8 cellular contexts compared by ENCODE assay signal in the genomic region with DNA sequence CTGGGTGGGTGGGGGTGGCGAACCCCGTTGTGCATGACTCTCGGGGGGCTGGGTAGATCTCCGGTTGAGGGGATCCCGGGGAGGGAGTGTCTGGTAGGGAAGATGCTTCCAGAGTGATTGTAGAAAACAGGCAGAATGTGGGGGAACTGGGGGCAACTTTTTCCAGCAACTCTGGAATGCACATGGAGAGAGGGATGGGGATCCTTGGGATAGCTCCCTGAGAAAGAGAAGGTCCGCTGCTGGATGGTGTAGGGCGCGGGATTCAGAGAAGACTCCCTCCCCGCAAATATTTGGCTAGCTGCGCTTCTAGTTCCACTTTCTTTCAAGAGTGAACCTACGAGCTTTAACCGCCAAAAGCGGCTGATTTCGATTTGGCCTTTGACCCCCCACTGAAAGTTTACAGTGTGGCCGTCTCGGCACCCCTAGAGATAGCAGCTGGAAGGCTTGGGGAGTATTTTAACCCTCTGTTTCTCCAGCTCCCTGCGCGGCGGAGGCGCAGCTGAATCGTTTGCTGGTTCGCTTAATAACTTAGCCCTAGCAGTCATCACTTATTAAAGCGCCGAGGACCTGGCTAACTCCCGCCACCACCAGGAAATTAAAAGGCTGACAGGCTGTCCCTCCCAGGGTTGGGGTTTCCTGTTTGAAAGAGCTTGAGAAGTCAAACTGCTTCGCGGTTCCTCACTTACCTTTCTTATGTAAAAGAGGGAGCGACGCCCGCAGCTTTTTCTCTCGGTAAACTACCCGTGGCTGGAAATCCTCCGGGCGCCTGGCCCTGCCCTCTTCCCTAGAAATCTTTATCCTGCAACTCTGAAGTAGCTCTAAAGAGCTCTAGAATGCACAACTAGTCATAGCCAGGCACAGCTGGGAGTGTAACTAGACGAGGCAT. TPM values are rescaled to one million over a fixed set of nuclear protein-coding genes. Genes with fewer than 3 reads are reported as not detected.
DNase-seq lines count a peak whose midpoint lies in the region; ATAC-seq, FAIRE-seq and TF ChIP-seq lines count a peak whose summit lies in the region.

No MANE protein-coding gene starts in this region.

- no peaks in the 10 kb centered on the region for H4K20me1 ChIP-seq in Karpas-422 (ENCODE audit: insufficient read depth, low read depth, low read length)

- peaks cover 12% of the 10 kb centered on the region for H3K27me3 Mint-ChIP-seq in activated naive CD8-positive, alpha-beta T cell

- TF ChIP-seq CTCF in pancreas (IDR thresholded peaks at IDR 0.05), result peak; percentile 9 to 41 (median 37)
- peak; percentile 34 to 66 (median 50) for TF ChIP-seq CTCF in upper lobe of left lung (IDR thresholded peaks at IDR 0.05)

- peak overlapping the region; percentile 92 for H3K4me3 Mint-ChIP-seq in activated naive CD8-positive, alpha-beta T cell

- H3K27ac ChIP-seq in Karpas-422 (ENCODE audit: low read length), result peak overlapping the region; percentile 65
- H3K27ac ChIP-seq in pancreas, result peak overlapping the region; percentile 54 to 87 (median 80)
- H3K27ac ChIP-seq in upper lobe of left lung, result peak overlapping the region; percentile 82 to 96 (median 90)

- ATAC-seq in pancreas (peak; percentile 83 to 91 (median 86)), upper lobe of left lung (ENCODE audit: low FRiP score in 2 of 2) (peak; percentile 84 to 87)

- intact Hi-C loops in head of caudate nucleus (cut with DNase I), result no loop called here
- intact Hi-C loops in pancreas (cut with DNase I), result loop anchor here in 2 of 3 donors (5.0 to 10.0 kb wide), 2 partner anchors 143 to 145 kb away; no protein-coding TSS in a partner anchor

- H3K9me3 ChIP-seq in Karpas-422 (ENCODE audit: low read length) (no peaks in the 10 kb centered on the region), pancreas (peaks cover 0 to 3% (median 0%) of the 10 kb centered on the region in 4 donors), upper lobe of left lung (no peaks in the 10 kb centered on the region)

- H3K79me2 ChIP-seq in Karpas-422 (ENCODE audit: low read length), result no peaks in the 10 kb centered on the region

- H3K4me2 ChIP-seq in Karpas-422 (ENCODE audit: low read depth, low read length, poor library complexity, severe bottlenecking), result peak overlapping the region; percentile 63

- DNase-seq in GM03348 (ENCODE audit: low spot score) (peak; percentile 79), H4 (ENCODE audit: low spot score) (peak; percentile 86), Karpas-422 (peak; percentile 89), SK-N-DZ (ENCODE audit: low spot score) (peak; percentile 74), head of caudate nucleus (peak in 37 of 42 donors; percentile 7 to 63 (median 26)), pancreas (peak; percentile 54 to 80 (median 67)), upper lobe of left lung (peak; percentile 66 to 82)

- H2AFZ ChIP-seq in Karpas-422 (ENCODE audit: low read length), result 0 out of 2 replicates have a peak overlapping the region, but pooled peaks have one; percentile 10

- H3K9ac ChIP-seq in Karpas-422 (ENCODE audit: low read length), result peak overlapping the region; percentile 74

- 0% methylated on average over 35 of the region's 35 CpGs for WGBS in pancreas, 2 donors
- 0 to 2% methylated on average over 19 to 35 of the region's 35 CpGs for WGBS in upper lobe of left lung, 2 donors

- H3K4me3 ChIP-seq in Karpas-422 (ENCODE audit: low read length), result peak overlapping the region; percentile 55
- peak overlapping the region; percentile 56 to 69 (median 60) for H3K4me3 ChIP-seq in pancreas
- H3K4me3 ChIP-seq in upper lobe of left lung, result peak overlapping the region; percentile 51 to 71 (median 68)

- H3K9me3 Mint-ChIP-seq in activated naive CD8-positive, alpha-beta T cell (ENCODE audit: low read depth), result no peaks in the 10 kb centered on the region

- no peaks in the 10 kb centered on the region for H3K9me2 ChIP-seq in Karpas-422 (replicated peaks; ENCODE audit: insufficient read depth, low read length)

- H3K36me3 ChIP-seq in Karpas-422 (ENCODE audit: insufficient read depth, low read length) (no peaks in the 10 kb centered on the region), pancreas (no peaks in the 10 kb centered on the region), upper lobe of left lung (no peaks in the 10 kb centered on the region)

- H3K36me3 Mint-ChIP-seq in activated naive CD8-positive, alpha-beta T cell, result no peaks in the 10 kb centered on the region

- peak in 2 of 4 donors; percentile 33 to 46 for TF ChIP-seq POLR2A in upper lobe of left lung (IDR thresholded peaks at IDR 0.05)

- H3K4me1 ChIP-seq in Karpas-422 (ENCODE audit: low read length) (peaks cover 21% of the 10 kb centered on the region), pancreas (peaks cover 14 to 27% (median 17%) of the 10 kb centered on the region in 3 donors), upper lobe of left lung (peaks cover 19 to 32% (median 25%) of the 10 kb centered on the region in 4 donors)

- TF ChIP-seq EP300 in upper lobe of left lung (IDR thresholded peaks at IDR 0.05), result no peak

- FAIRE-seq in pancreas (lab: Jason Lieb, UNC), result no peak

- H3K4me1 Mint-ChIP-seq in activated naive CD8-positive, alpha-beta T cell (ENCODE audit: low read depth), result peaks cover 13% of the 10 kb centered on the region

- H3K27me3 ChIP-seq in Karpas-422 (ENCODE audit: low read length) (no peaks in the 10 kb centered on the region), pancreas (no peaks in the 10 kb centered on the region), upper lobe of left lung (peaks cover 0 to 3% (median 0%) of the 10 kb centered on the region in 4 donors)

- no peak overlapping the region for H3K27ac Mint-ChIP-seq in activated naive CD8-positive, alpha-beta T cell

RNA-seq across cellular contexts. Expression of a gene that starts 1.2 kb away (rescaled TPM):
- total RNA-seq in H4 (2014; rRNA removed; shearing (Covaris generic)), result 28.9 and 34.7 TPM in 2 replicates
- total RNA-seq in Karpas-422 (2014; rRNA removed; shearing (Covaris generic); ENCODE audit: low replicate concordance), result 1.7 and 2.1 TPM in 2 replicates
- polyA plus RNA-seq in SK-N-DZ (2014; cell fraction: cytosol; rRNA removed), result 16.0 and 17.6 TPM in 2 replicates
- polyA plus RNA-seq in SK-N-DZ (2014; cell fraction: nucleus; rRNA removed), result 20.0 and 29.4 TPM in 2 replicates
- total RNA-seq in pancreas, result 10 to 100 TPM; 10.8 to 36.7 (median 15.1) TPM
- 10 to 100 TPM; 13.5 to 22.6 TPM for polyA plus RNA-seq in pancreas
- 10 to 100 TPM; 22.4 to 67.1 (median 42.7) TPM for total RNA-seq in upper lobe of left lung

Comparison
In these comparisons a context has a peak if more than half of its experiments do, and no peak if none do; other contexts are left out.
1. Peak in every context shown above with its lines: DNase-seq, ATAC-seq, H3K4me3 ChIP-seq and H3K27ac ChIP-seq.
2. DNase-seq: peak in every context shown above with its lines; median percentile 89 in Karpas-422; 86 in H4; 79 in GM03348; 74 in SK-N-DZ; 74 in upper lobe of left lung; 67 in pancreas; 26 in head of caudate nucleus.